In the genomic region with DNA sequence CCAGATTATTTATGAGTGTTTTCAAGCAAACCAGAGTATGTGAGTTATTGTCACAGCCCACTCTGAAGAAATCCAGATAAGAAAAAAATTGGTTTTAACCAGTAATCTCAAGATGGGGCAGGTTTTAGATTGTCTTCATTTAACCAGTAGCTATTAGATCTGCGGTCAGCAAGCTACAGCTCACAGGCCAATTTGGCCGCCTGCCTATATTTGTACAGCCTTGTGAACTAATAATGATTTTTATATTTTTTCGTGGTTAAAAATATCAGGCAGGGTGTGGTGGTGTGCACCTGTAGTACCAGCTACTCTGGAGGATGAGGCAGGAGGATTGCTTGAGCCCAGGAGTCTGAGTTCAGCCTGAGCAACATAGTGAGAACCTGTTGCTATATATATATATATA, we compare ENCODE assay signal across 35 cellular contexts. TPM values are rescaled to one million over a fixed set of nuclear protein-coding genes. Genes with fewer than 3 reads are reported as not detected.
"Had no signal": no experiment of that assay in that cellular context is flagged by ENCODE, and none has a peak within 500 bp of the region (broad histone marks: within the 10 kb centered on the region; RNA-seq: fewer than 3 reads in every experiment).

No MANE protein-coding gene starts in this region.

- H3K9me3 ChIP-seq: adrenal gland, body of pancreas, esophagus muscularis mucosa, gastrocnemius medialis, heart left ventricle had no signal

- H3K9me3 Mint-ChIP-seq: activated B cell treated with CpG ODN at 0.5 μM for 24 hours; activated CD4-positive, alpha-beta memory T cell treated with anti-CD3 and anti-CD28 coated beads for 36 hours; activated CD4-positive, alpha-beta T cell treated with anti-CD3 and anti-CD28 coated beads, Interleukin-2, amount 10 ng/mL, durations not matched to agents 24 days and 14 days; activated naive CD4-positive, alpha-beta T cell treated with anti-CD3 and anti-CD28 coated beads for 36 hours; activated naive CD4-positive, alpha-beta T cell treated with anti-CD3 and anti-CD28 coated beads, Interleukin-2, amount 50 U/mL, for 24 hours; activated naive CD8-positive, alpha-beta T cell treated with anti-CD3 and anti-CD28 coated beads for 36 hours; activated naive CD8-positive, alpha-beta T cell treated with anti-CD3 and anti-CD28 coated beads, Interleukin-2, amount 50 U/mL, for 24 hours; activated T-helper 1 cell treated with anti-CD3 and anti-CD28 coated beads, Interleukin-12 subunit alpha, Interleukin-12 subunit beta, Interleukin-2, Interleukin-4 antibody, amounts not matched to agents 30 ng/mL and 10 ng/mL and 1 ng/mL, durations not matched to agents 14 hours and 24 hours and 36 hours; activated T-helper 2 cell treated with anti-CD3 and anti-CD28 coated beads, Interferon-gamma antibody, Interleukin-2, Interleukin-4, amounts not matched to agents 10 μg/mL and 5 μg/mL and 100 μg/mL, durations not matched to agents 14 hours and 24 hours and 36 hours; effector memory CD8-positive, alpha-beta T cell had no signal

- H3K27me3 ChIP-seq: adrenal gland, body of pancreas, esophagus muscularis mucosa, gastrocnemius medialis, heart left ventricle had no signal

- DNase-seq: activated B cell treated with CpG ODN at 0.5 μM for 24 hours; activated CD4-positive, alpha-beta memory T cell treated with anti-CD3 and anti-CD28 coated beads for 36 hours; activated CD4-positive, alpha-beta T cell treated with anti-CD3 and anti-CD28 coated beads for 36 hours; activated CD4-positive, alpha-beta T cell treated with anti-CD3 and anti-CD28 coated beads, Interleukin-2, amount 10 ng/mL, durations not matched to agents 24 days and 14 days; activated CD8-positive, alpha-beta memory T cell treated with anti-CD3 and anti-CD28 coated beads, Interleukin-2, amount 10 ng/mL, durations not matched to agents 7 days and 5 days; activated CD8-positive, alpha-beta memory T cell treated with anti-CD3 and anti-CD28 coated beads, Interleukin-2, amount 50 U/mL, for 4 hours; activated CD8-positive, alpha-beta T cell treated with anti-CD3 and anti-CD28 coated beads, Interleukin-2, amount 10 ng/mL, durations not matched to agents 7 days and 5 days; activated effector memory CD4-positive, alpha-beta T cell treated with anti-CD3 and anti-CD28 coated beads, Interleukin-2, amount 50 U/mL, for 16 hours; activated naive CD4-positive, alpha-beta T cell treated with anti-CD3 and anti-CD28 coated beads for 36 hours; activated naive CD8-positive, alpha-beta T cell treated with anti-CD3 and anti-CD28 coated beads for 36 hours; activated naive CD8-positive, alpha-beta T cell treated with anti-CD3 and anti-CD28 coated beads, Interleukin-2, amount 50 U/mL, for 24 hours; activated T-cell treated with anti-CD3 and anti-CD28 coated beads, Interleukin-2, amount 50 U/mL, for 1 hour; activated T-cell treated with anti-CD3 and anti-CD28 coated beads, Interleukin-2, amount 50 U/mL, for 48 hours; adrenal gland; amygdala; aorta; caudate nucleus; cortex of kidney; dermis blood vessel endothelial cell; effector CD4-positive, alpha-beta T cell; effector memory CD8-positive, alpha-beta T cell; erythroblast; foreskin keratinocyte; gastrocnemius medialis; glutamatergic neuron; heart left ventricle; T-helper 2 cell; WERI-Rb-1 had no signal

- H3K27ac ChIP-seq: adrenal gland, body of pancreas, esophagus muscularis mucosa, foreskin keratinocyte, gastrocnemius medialis, heart left ventricle, WERI-Rb-1 had no signal

- H3K36me3 Mint-ChIP-seq: activated CD4-positive, alpha-beta memory T cell treated with anti-CD3 and anti-CD28 coated beads for 36 hours; activated CD8-positive, alpha-beta memory T cell treated with anti-CD3 and anti-CD28 coated beads, Interleukin-2, amount 10 ng/mL, durations not matched to agents 7 days and 5 days had no signal

- H3K4me1 ChIP-seq: adrenal gland, body of pancreas, foreskin keratinocyte, gastrocnemius medialis, heart left ventricle had no signal

- H3K4me1 Mint-ChIP-seq: activated B cell treated with CpG ODN at 0.5 μM for 24 hours; activated CD4-positive, alpha-beta T cell treated with anti-CD3 and anti-CD28 coated beads for 36 hours; activated CD4-positive, alpha-beta T cell treated with anti-CD3 and anti-CD28 coated beads, Interleukin-2, amount 10 ng/mL, durations not matched to agents 24 days and 14 days; activated naive CD4-positive, alpha-beta T cell treated with anti-CD3 and anti-CD28 coated beads, Interleukin-2, amount 50 U/mL, for 24 hours; activated naive CD8-positive, alpha-beta T cell treated with anti-CD3 and anti-CD28 coated beads for 36 hours; activated naive CD8-positive, alpha-beta T cell treated with anti-CD3 and anti-CD28 coated beads, Interleukin-2, amount 50 U/mL, for 24 hours had no signal

- H3K27me3 Mint-ChIP-seq: activated B cell treated with CpG ODN at 0.5 μM for 24 hours; activated CD4-positive, alpha-beta memory T cell treated with anti-CD3 and anti-CD28 coated beads for 36 hours; activated CD4-positive, alpha-beta T cell treated with anti-CD3 and anti-CD28 coated beads for 36 hours; activated CD4-positive, alpha-beta T cell treated with anti-CD3 and anti-CD28 coated beads, Interleukin-2, amount 10 ng/mL, durations not matched to agents 24 days and 14 days; activated CD8-positive, alpha-beta memory T cell treated with anti-CD3 and anti-CD28 coated beads, Interleukin-2, amount 10 ng/mL, durations not matched to agents 7 days and 5 days; activated naive CD4-positive, alpha-beta T cell treated with anti-CD3 and anti-CD28 coated beads, Interleukin-2, amount 50 U/mL, for 24 hours; activated naive CD8-positive, alpha-beta T cell treated with anti-CD3 and anti-CD28 coated beads for 36 hours; activated naive CD8-positive, alpha-beta T cell treated with anti-CD3 and anti-CD28 coated beads, Interleukin-2, amount 50 U/mL, for 24 hours; effector memory CD8-positive, alpha-beta T cell had no signal

- ATAC-seq: activated CD4-positive, alpha-beta T cell treated with anti-CD3 and anti-CD28 coated beads for 36 hours; activated CD4-positive, CD25-positive, alpha-beta regulatory T cell treated with anti-CD3 and anti-CD28 coated beads, Interleukin-2, amount 50 U/mL, for 24 hours; activated CD8-positive, alpha-beta memory T cell treated with anti-CD3 and anti-CD28 coated beads, Interleukin-2, amount 10 ng/mL, durations not matched to agents 7 days and 5 days; activated CD8-positive, alpha-beta T cell treated with anti-CD3 and anti-CD28 coated beads, Interleukin-2, amount 10 ng/mL, durations not matched to agents 7 days and 5 days; activated naive CD8-positive, alpha-beta T cell treated with anti-CD3 and anti-CD28 coated beads, Interleukin-2, amount 50 U/mL, for 24 hours; body of pancreas; effector memory CD8-positive, alpha-beta T cell; foreskin keratinocyte; gastrocnemius medialis; heart left ventricle had no signal

- H3K4me3 ChIP-seq: adrenal gland, body of pancreas, esophagus muscularis mucosa, gastrocnemius medialis, heart left ventricle had no signal

- H3K36me3 ChIP-seq: adrenal gland, esophagus muscularis mucosa, gastrocnemius medialis, heart left ventricle, WERI-Rb-1 had no signal

- H3K27ac Mint-ChIP-seq: activated B cell treated with CpG ODN at 0.5 μM for 24 hours; activated CD4-positive, alpha-beta memory T cell treated with anti-CD3 and anti-CD28 coated beads for 36 hours; activated CD4-positive, alpha-beta T cell treated with anti-CD3 and anti-CD28 coated beads for 36 hours; activated CD4-positive, alpha-beta T cell treated with anti-CD3 and anti-CD28 coated beads, Interleukin-2, amount 10 ng/mL, durations not matched to agents 24 days and 14 days; activated CD8-positive, alpha-beta memory T cell treated with anti-CD3 and anti-CD28 coated beads, Interleukin-2, amount 10 ng/mL, durations not matched to agents 7 days and 5 days; activated CD8-positive, alpha-beta T cell treated with anti-CD3 and anti-CD28 coated beads, Interleukin-2, amount 10 ng/mL, durations not matched to agents 7 days and 5 days; activated naive CD4-positive, alpha-beta T cell treated with anti-CD3 and anti-CD28 coated beads for 36 hours; activated naive CD4-positive, alpha-beta T cell treated with anti-CD3 and anti-CD28 coated beads, Interleukin-2, amount 50 U/mL, for 24 hours; activated naive CD8-positive, alpha-beta T cell treated with anti-CD3 and anti-CD28 coated beads for 36 hours; activated naive CD8-positive, alpha-beta T cell treated with anti-CD3 and anti-CD28 coated beads, Interleukin-2, amount 50 U/mL, for 24 hours; activated T-helper 1 cell treated with anti-CD3 and anti-CD28 coated beads, Interleukin-12 subunit alpha, Interleukin-12 subunit beta, Interleukin-2, Interleukin-4 antibody, amounts not matched to agents 30 ng/mL and 10 ng/mL and 1 ng/mL, durations not matched to agents 14 hours and 24 hours and 36 hours; activated T-helper 2 cell treated with anti-CD3 and anti-CD28 coated beads, Interferon-gamma antibody, Interleukin-2, Interleukin-4, amounts not matched to agents 10 μg/mL and 5 μg/mL and 100 μg/mL, durations not matched to agents 14 hours and 24 hours and 36 hours; effector memory CD8-positive, alpha-beta T cell had no signal

- H3K4me3 Mint-ChIP-seq: activated B cell treated with CpG ODN at 0.5 μM for 24 hours; activated CD4-positive, alpha-beta memory T cell treated with anti-CD3 and anti-CD28 coated beads for 36 hours; activated CD4-positive, alpha-beta T cell treated with anti-CD3 and anti-CD28 coated beads for 36 hours; activated CD4-positive, alpha-beta T cell treated with anti-CD3 and anti-CD28 coated beads, Interleukin-2, amount 10 ng/mL, durations not matched to agents 24 days and 14 days; activated CD8-positive, alpha-beta memory T cell treated with anti-CD3 and anti-CD28 coated beads, Interleukin-2, amount 10 ng/mL, durations not matched to agents 7 days and 5 days; activated CD8-positive, alpha-beta T cell treated with anti-CD3 and anti-CD28 coated beads, Interleukin-2, amount 10 ng/mL, durations not matched to agents 7 days and 5 days; activated naive CD4-positive, alpha-beta T cell treated with anti-CD3 and anti-CD28 coated beads for 36 hours; activated naive CD4-positive, alpha-beta T cell treated with anti-CD3 and anti-CD28 coated beads, Interleukin-2, amount 50 U/mL, for 24 hours; activated naive CD8-positive, alpha-beta T cell treated with anti-CD3 and anti-CD28 coated beads for 36 hours; activated naive CD8-positive, alpha-beta T cell treated with anti-CD3 and anti-CD28 coated beads, Interleukin-2, amount 50 U/mL, for 24 hours; activated T-helper 1 cell treated with anti-CD3 and anti-CD28 coated beads, Interleukin-12 subunit alpha, Interleukin-12 subunit beta, Interleukin-2, Interleukin-4 antibody, amounts not matched to agents 30 ng/mL and 10 ng/mL and 1 ng/mL, durations not matched to agents 14 hours and 24 hours and 36 hours; effector memory CD8-positive, alpha-beta T cell had no signal

RNA-seq across cellular contexts. Expression of gene FAM209B, which starts 5.0 kb away (rescaled TPM):
- total RNA-seq: body of pancreas, chondrocyte, dermis blood vessel endothelial cell, gastrocnemius medialis had no signal

RNA-seq across cellular contexts. Expression of gene FAM209A, which starts 13.5 kb away (rescaled TPM):
- total RNA-seq: body of pancreas, dermis blood vessel endothelial cell, foreskin keratinocyte, gastrocnemius medialis had no signal
- polyA plus RNA-seq: heart left ventricle had no signal
